Comparison of ENCODE assay signal across 8 cellular contexts in the genomic region with DNA sequence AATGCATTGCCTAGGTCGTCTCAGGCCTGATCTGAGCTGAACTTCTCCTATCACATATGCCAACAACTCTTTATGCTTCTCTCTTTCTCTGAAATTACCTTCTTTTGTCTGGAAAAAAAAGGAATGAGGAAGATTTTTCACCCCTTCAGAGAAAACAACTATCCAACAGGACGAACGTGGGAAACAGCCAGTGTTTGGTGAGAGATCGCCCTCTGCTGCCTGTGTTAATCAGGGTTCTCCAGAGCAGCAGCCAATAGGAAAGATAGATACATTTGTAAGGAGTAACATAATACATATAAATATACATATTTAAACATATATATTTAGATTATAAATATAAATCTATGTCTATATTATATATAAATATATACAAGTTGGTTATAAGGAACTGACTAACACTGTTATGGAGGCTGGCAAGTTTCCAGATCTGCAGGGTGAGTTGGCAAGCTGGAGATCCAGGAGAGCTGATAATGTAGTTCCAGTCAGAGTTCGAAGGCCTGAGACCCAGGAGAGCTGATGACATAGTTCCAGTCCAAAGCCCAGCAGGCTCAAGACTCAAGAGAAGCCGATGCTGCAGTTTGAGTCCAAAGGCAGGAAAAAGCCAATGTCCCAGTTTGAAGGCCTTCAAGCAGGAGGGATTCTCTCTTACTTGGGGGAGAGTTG. TPM values are rescaled to one million over a fixed set of nuclear protein-coding genes. Genes with fewer than 3 reads are reported as not detected.
DNase-seq lines count a peak whose midpoint lies in the region; ATAC-seq, FAIRE-seq and TF ChIP-seq lines count a peak whose summit lies in the region.

No MANE protein-coding gene starts in this region.

- no peak overlapping the region for H3K27ac ChIP-seq in thyroid gland

- peak; percentile 13 for DNase-seq in ACHN
- DNase-seq in GM12865 (ENCODE audit: low read depth) = peak; percentile 15
- peak; percentile 29 for DNase-seq in RCC 7860 (ENCODE audit: low spot score)
- DNase-seq in fibroblast of peridontal ligament (ENCODE audit: extremely low read depth) = peak; percentile 55
- peak; percentile 19 to 22 for DNase-seq in thyroid gland
- DNase-seq in CD14-positive monocyte (ENCODE audit: low spot score) = no peak
- DNase-seq in middle frontal gyrus (ENCODE audit: extremely low spot score, low spot score) = no peak

- no peaks in the 10 kb centered on the region for H3K36me3 Mint-ChIP-seq in CD14-positive monocyte

- peak; percentile 33 for TF ChIP-seq CTCF in GM12865 (IDR thresholded peaks at IDR 0.05; ENCODE audit: insufficient read depth, low read depth, low read length, missing control alignments)
- peak in 2 of 6 experiments; percentile 30 to 34 for TF ChIP-seq CTCF in thyroid gland (IDR thresholded peaks at IDR 0.05)
- TF ChIP-seq CTCF in CD14-positive monocyte (IDR thresholded peaks at IDR 0.05) = no peak

- TF ChIP-seq POLR2A in thyroid gland (IDR thresholded peaks at IDR 0.05) = no peak

- intact Hi-C loops in thyroid gland (cut with DNase I) (no loop called here), CD14-positive monocyte (cut with micrococcal nuclease) (no loop called here)

- FAIRE-seq in RCC 7860 (lab: Jason Lieb, UNC) = peak; percentile 77

- no peaks in the 10 kb centered on the region for H3K9me3 Mint-ChIP-seq in CD14-positive monocyte

- no peak overlapping the region for H3K27ac Mint-ChIP-seq in CD14-positive monocyte

- H3K9me3 ChIP-seq in thyroid gland = no peaks in the 10 kb centered on the region

- H3K27me3 Mint-ChIP-seq in CD14-positive monocyte (ENCODE audit: low read depth in 3 of 3) = peaks cover 6 to 21% (median 6%) of the 10 kb centered on the region in 3 donors

- WGBS in thyroid gland, 2 donors = 29 to 32% methylated on average over 5 to 6 of the region's 6 CpGs

- no peaks in the 10 kb centered on the region for H3K27me3 ChIP-seq in thyroid gland

- H3K4me3 ChIP-seq in GM12865 (ENCODE audit: low read depth, low read length) (no peak overlapping the region), thyroid gland (replicated peaks in 1 of 3) (no peak overlapping the region)

- no peak overlapping the region for H3K4me3 Mint-ChIP-seq in CD14-positive monocyte

- in situ Hi-C loops in ACHN (cut with HindIII; ENCODE audit: low pct_ligation_motif_present, low pct_unique_long_range_greater_than_20kb, low sequenced_read_pairs) = loop anchor here (25.0 kb wide), 1 partner anchor 180 kb away; a partner anchor contains a TSS

- H3K36me3 ChIP-seq in thyroid gland = no peaks in the 10 kb centered on the region

- no peaks in the 10 kb centered on the region for H3K4me1 Mint-ChIP-seq in CD14-positive monocyte

- no peaks in the 10 kb centered on the region for H3K4me1 ChIP-seq in thyroid gland

- ATAC-seq in GM18873 (IDR thresholded peaks at IDR 0.05; ENCODE audit: low FRiP score, unreplicated experiment) = no peak

RNA-seq across cellular contexts. Expression of a gene that starts 13.3 kb away (rescaled TPM):
- 10 to 100 TPM; 41.9 to 64.7 (median 61.8) TPM for total RNA-seq in thyroid gland
- 10 to 100 TPM; 19.9 to 26.7 TPM for polyA plus RNA-seq in CD14-positive monocyte

RNA-seq across cellular contexts. Expression of a gene that starts 13.7 kb away (rescaled TPM):
- 10 to 100 TPM; 11.2 to 20.3 (median 17.0) TPM for total RNA-seq in thyroid gland
- polyA plus RNA-seq in CD14-positive monocyte = 10 to 100 TPM; 19.9 to 21.3 TPM

RNA-seq across cellular contexts. Expression of a gene that starts 47.7 kb away (rescaled TPM):
- total RNA-seq in thyroid gland = not detected
- not detected for polyA plus RNA-seq in CD14-positive monocyte

RNA-seq across cellular contexts. Expression of a gene that starts 58.2 kb away (rescaled TPM):
- not detected for total RNA-seq in thyroid gland
- polyA plus RNA-seq in CD14-positive monocyte = not detected

Comparison
In these comparisons a context has a peak if more than half of its experiments do, and no peak if none do; other contexts are left out.
1. DNase-seq: peak in ACHN (single experiment), GM12865 (single experiment), RCC 7860 (single experiment), fibroblast of peridontal ligament (single experiment) and thyroid gland (2 of 2); none in CD14-positive monocyte (single experiment) and middle frontal gyrus (single experiment).